ENCODE assay signal across 21 cellular contexts in genomic region chr7:15507235-15507634, GRCh38. TPM values are rescaled to one million over a fixed set of nuclear protein-coding genes. Genes with fewer than 3 reads are reported as not detected.
DNase-seq lines count a peak whose midpoint lies in the region; ATAC-seq and FAIRE-seq lines count a peak whose summit lies in the region.
"Had no signal": no experiment of that assay in that cellular context is flagged by ENCODE, and none has a peak within 500 bp of the region (broad histone marks: within the 10 kb centered on the region; RNA-seq: fewer than 3 reads in every experiment).

No MANE protein-coding gene starts in this region.

- no peaks in the 10 kb centered on the region for H3K27me3 ChIP-seq in SJSA1 (replicated peaks)

- peak overlapping the region; percentile 46 for H3K27ac ChIP-seq in SJSA1
- H3K27ac ChIP-seq: C4-2B, GM23248 had no signal

- H3K4me3 ChIP-seq in SJSA1 = no peak overlapping the region
- H3K4me3 ChIP-seq: GM23248 had no signal

- peak; percentile 51 for FAIRE-seq in G401.6 (lab: Jason Lieb, UNC)

- intact Hi-C loops in sciatic nerve (cut with DNase I) = no loop called here

- ATAC-seq in sciatic nerve (peak; percentile 24), HG03354 (IDR thresholded peaks at IDR 0.05; ENCODE audit: poor library complexity, severe bottlenecking, unreplicated experiment) (no peak)

- DNase-seq in SJSA1 (ENCODE audit: low read depth in 1 of 2, low spot score in 2 of 2) (no peak), dermis blood vessel endothelial cell (peak; percentile 19), sciatic nerve (ENCODE audit: low spot score) (no peak), DMS79 treated with DMSO at 0.1 percent for 48 hours (lab: John Stamatoyannopoulos, UW) (no peak), retina (no peak)
- DNase-seq in activated naive CD4-positive, alpha-beta T cell (lab: John Stamatoyannopoulos, UW) = no peak
- DNase-seq: AML-193, GDM1, GM23248, HCEC 1CT, KBM-7, NCI-H187, NCI-H2107, NCI-H510A, NCI-H82, OCI-M1, RPMI8226, SHP77 treated with DMSO at 0.1 percent for 48 hours had no signal

- H3K9me3 ChIP-seq in SJSA1 (replicated peaks) = no peaks in the 10 kb centered on the region

- peaks cover 17% of the 10 kb centered on the region for H3K4me1 ChIP-seq in SJSA1 (replicated peaks)

- H3K36me3 ChIP-seq in SJSA1 = no peaks in the 10 kb centered on the region

RNA-seq across cellular contexts. Expression of gene AGMO, which starts 54.6 kb away (rescaled TPM):
- total RNA-seq in SJSA1 (2014; rRNA removed; shearing (Covaris generic)) = not detected in 2 replicates
- total RNA-seq in dermis blood vessel endothelial cell = 1.9 and 6.7 TPM in 2 replicates
- 6.9 TPM for total RNA-seq in sciatic nerve
- total RNA-seq: GM23248 had no signal
